In the genomic region with DNA sequence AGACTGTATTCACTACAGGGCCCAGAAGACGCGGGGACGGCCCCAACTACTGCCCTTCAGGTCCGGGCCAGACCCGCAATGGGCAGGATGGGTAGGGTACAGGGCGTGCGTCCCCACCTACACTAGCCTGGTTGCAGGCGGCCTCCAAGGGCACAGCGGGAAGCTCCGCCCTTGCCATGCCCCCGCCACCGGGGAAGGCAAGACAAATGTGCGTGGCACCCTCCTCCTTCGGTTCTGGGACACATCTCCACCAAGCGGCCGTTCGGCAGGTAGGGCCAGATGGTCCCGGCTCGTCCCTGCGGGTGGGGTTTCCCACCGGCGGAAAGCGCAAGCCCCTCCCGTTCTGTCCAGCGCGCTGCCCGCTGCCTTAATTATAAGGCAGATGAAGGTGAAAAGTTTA, we compare ENCODE assay signal across 16 cellular contexts. TPM values are rescaled to one million over a fixed set of nuclear protein-coding genes. Genes with fewer than 3 reads are reported as not detected.
A peak's percentile ranks its signal among the peaks of the same experiment; 100 is the strongest.
DNase-seq lines count a peak whose midpoint lies in the region; ATAC-seq, FAIRE-seq and TF ChIP-seq lines count a peak whose summit lies in the region.
"Had no signal": no experiment of that assay in that cellular context is flagged by ENCODE, and none has a peak within 500 bp of the region (broad histone marks: within the 10 kb centered on the region; RNA-seq: fewer than 3 reads in every experiment).

No MANE protein-coding gene starts in this region.

- CTCF ChIA-PET in Caco-2 (lab: Charles Lee) = no interaction called here

- H3K9me3 ChIP-seq in Caco-2 = no peaks in the 10 kb centered on the region
- H3K9me3 ChIP-seq in kidney (ENCODE audit: control insufficient read depth in 1 of 2, low read length in 2 of 2) = no peaks in the 10 kb centered on the region
- H3K9me3 ChIP-seq: ovary had no signal

- FAIRE-seq in kidney (lab: Jason Lieb, UNC) = no peak

- no peaks in the 10 kb centered on the region for H3K27me3 ChIP-seq in Caco-2 (replicated peaks; ENCODE audit: control insufficient read depth, insufficient read depth, low read length)
- H3K27me3 ChIP-seq: ovary had no signal

- TF ChIP-seq CTCF in 22Rv1 (IDR thresholded peaks at IDR 0.05) = no peak
- no peak for TF ChIP-seq CTCF in Caco-2 (IDR thresholded peaks at IDR 0.05; ENCODE audit: insufficient read depth in 1 of 2, low read depth in 1 of 2, low read length in 1 of 2, severe bottlenecking in 1 of 2, unreplicated experiment in 1 of 2)
- no peak for TF ChIP-seq CTCF in VCaP (conservative IDR thresholded peaks at IDR 0.05)
- no peak for TF ChIP-seq CTCF in kidney (IDR thresholded peaks at IDR 0.05; ENCODE audit: borderline replicate concordance, extremely low read depth, insufficient read depth)
- no peak for TF ChIP-seq CTCF in HFFc6 (IDR thresholded peaks at IDR 0.05)

- H3K4me3 ChIP-seq in Caco-2 (ENCODE audit: low read depth, low read length) (no peak overlapping the region), kidney (ENCODE audit: low read length in 2 of 2) (no peak overlapping the region)
- H3K4me3 ChIP-seq: ovary had no signal

- peaks cover 12% of the 10 kb centered on the region for H3K4me1 Mint-ChIP-seq in Caco-2 (ENCODE audit: low read depth, unreplicated experiment)
- H3K4me1 Mint-ChIP-seq in HFFc6 (ENCODE audit: low read depth) = peaks cover 36% of the 10 kb centered on the region

- H3K9me3 Mint-ChIP-seq in Caco-2 (ENCODE audit: unreplicated experiment) (no peaks in the 10 kb centered on the region), HFFc6 (no peaks in the 10 kb centered on the region)

- intact Hi-C loops in Caco-2 (cut with micrococcal nuclease; ENCODE audit: unreplicated experiment) = loop anchor here (10.0 kb wide), 2 partner anchors 249 to 771 kb away; a partner anchor contains a TSS
- intact Hi-C loops in kidney (cut with DNase I) = no loop called here
- intact Hi-C loops in posterior cingulate gyrus (cut with DNase I) = no loop called here

- no peak for ATAC-seq in HG03108 (IDR thresholded peaks at IDR 0.05; ENCODE audit: unreplicated experiment)

- H3K27ac ChIP-seq in 22Rv1 = peak overlapping the region; percentile 98
- H3K27ac ChIP-seq in VCaP = 0 out of 2 replicates have a peak overlapping the region, but pooled peaks have one; percentile 2
- H3K27ac ChIP-seq in kidney (ENCODE audit: low read depth in 2 of 2, low read length in 2 of 2) = no peak overlapping the region
- H3K27ac ChIP-seq: HL-60, ovary had no signal

- H3K36me3 ChIP-seq in Caco-2 (ENCODE audit: control insufficient read depth, insufficient read depth, low read length) (0 out of 2 replicates have a peak, but pooled peaks cover 2% of the 10 kb centered on the region), kidney (ENCODE audit: control insufficient read depth in 1 of 2, insufficient read depth in 2 of 2, low read length in 2 of 2) (peaks cover 5 to 9% of the 10 kb centered on the region in 2 donors)
- H3K36me3 ChIP-seq: ovary had no signal

- no TSS peak for BruUV-seq in Caco-2 (replicated peaks; lab: Mats Ljungman, UMichigan)

- no peak overlapping the region for H3K9ac ChIP-seq in kidney (ENCODE audit: low read length in 2 of 2)

- H3K27ac Mint-ChIP-seq in Caco-2 (ENCODE audit: unreplicated experiment) = no peak overlapping the region
- no peak overlapping the region for H3K27ac Mint-ChIP-seq in HFFc6

- DNase-seq in Caco-2 (no peak), kidney (peak; percentile 78), HFFc6 (no peak), posterior cingulate gyrus (no peak), MV-4-11 (lab: John Stamatoyannopoulos, UW) (no peak)
- DNase-seq: activated CD4-positive, alpha-beta T cell treated with anti-CD3 and anti-CD28 coated beads for 48 hours; DMS79; mesenchymal stem cell; NCI-H2029; NCI-H748 treated with DMSO at 0.1 percent for 48 hours; T-helper 9 cell had no signal

- H3K4me3 Mint-ChIP-seq in Caco-2 (ENCODE audit: unreplicated experiment) = peak overlapping the region; percentile 27
- no peak overlapping the region for H3K4me3 Mint-ChIP-seq in HFFc6

- peaks cover 40% of the 10 kb centered on the region for H3K36me3 Mint-ChIP-seq in Caco-2 (ENCODE audit: insufficient read depth, unreplicated experiment)
- H3K36me3 Mint-ChIP-seq in HFFc6 (ENCODE audit: low read depth) = peaks cover 4% of the 10 kb centered on the region; the same call in 1 of the 2 replicates

- POLR2A ChIA-PET in Caco-2 (lab: Charles Lee) = no interaction called here

- H3K4me1 ChIP-seq in Caco-2 = peaks cover 18% of the 10 kb centered on the region; the same call in 1 of the 2 replicates
- H3K4me1 ChIP-seq in kidney (ENCODE audit: control insufficient read depth in 1 of 2, insufficient read depth in 1 of 2, low read depth in 1 of 2, low read length in 2 of 2) = peaks cover 12 to 21% of the 10 kb centered on the region in 2 donors

- H3K27me3 Mint-ChIP-seq in Caco-2 (ENCODE audit: insufficient read depth, unreplicated experiment) (no peaks in the 10 kb centered on the region), HFFc6 (ENCODE audit: insufficient read depth) (no peaks in the 10 kb centered on the region; the same call in 1 of the 2 replicates)

RNA-seq across cellular contexts. Expression of a gene that starts 5.6 kb away (rescaled TPM):
- 33.6 and 34.1 TPM in 2 replicates for total RNA-seq in Caco-2 (2022)
- total RNA-seq in kidney = 17.6 TPM
- 21.4 TPM for polyA plus RNA-seq in kidney (ENCODE audit: insufficient read depth, low read depth, low replicate concordance)
- total RNA-seq in HFFc6 (2021; fragmentation: NEBNext Ultra II Directional; extraction: Animal tissue kit (Norgen Biotek cat#: 25700)) = 10 to 100 TPM; 14.6 to 19.1 (median 15.9) TPM

RNA-seq across cellular contexts. Expression of a gene that starts 5.8 kb away (rescaled TPM):
- total RNA-seq in Caco-2 (2022) (18.4 and 20.6 TPM in 2 replicates), kidney (14.1 TPM)
- 7.7 TPM for polyA plus RNA-seq in kidney (ENCODE audit: insufficient read depth, low read depth, low replicate concordance)
- 10 to 100 TPM; 10.5 to 15.9 (median 13.6) TPM for total RNA-seq in HFFc6 (2021; fragmentation: NEBNext Ultra II Directional; extraction: Animal tissue kit (Norgen Biotek cat#: 25700))

Comparison
In these comparisons a context has a peak if more than half of its experiments do, and no peak if none do; other contexts are left out.
1. H3K27ac ChIP-seq: peak in 22Rv1 (single experiment) and VCaP (single experiment); none in kidney (0 of 2).